Comparison of ENCODE assay signal across 29 cellular contexts in genomic region chr17:76469991-76470739, GRCh38. TPM values are rescaled to one million over a fixed set of nuclear protein-coding genes. Genes with fewer than 3 reads are reported as not detected.
"Had no signal": no experiment of that assay in that cellular context is flagged by ENCODE, and none has a peak within 500 bp of the region (broad histone marks: within the 10 kb centered on the region; RNA-seq: fewer than 3 reads in every experiment).

No MANE protein-coding gene starts in this region.

- DNase-seq: activated CD4-positive, alpha-beta memory T cell treated with anti-CD3 and anti-CD28 coated beads for 36 hours; activated CD4-positive, alpha-beta T cell treated with anti-CD3 and anti-CD28 coated beads for 4 hours; activated gamma-delta T cell treated with Interleukin-2 at 50 U/mL for 16 hours; activated naive CD8-positive, alpha-beta T cell treated with anti-CD3 and anti-CD28 coated beads for 36 hours; activated T-cell treated with anti-CD3 and anti-CD28 coated beads for 4 hours; amygdala; caudate nucleus; foreskin keratinocyte; glutamatergic neuron; hypothalamus; kidney; naive thymus-derived CD4-positive, alpha-beta T cell; sigmoid colon; stimulated activated CD4-positive, alpha-beta T cell treated with anti-CD3 and anti-CD28 coated beads, Interleukin-4, amount 100 ng/mL, for 24 hours; stimulated activated naive CD4-positive, alpha-beta T cell; SW 1271; thyroid gland had no signal

- H3K27me3 Mint-ChIP-seq: activated CD4-positive, alpha-beta memory T cell treated with anti-CD3 and anti-CD28 coated beads for 36 hours; activated naive CD8-positive, alpha-beta T cell treated with anti-CD3 and anti-CD28 coated beads for 36 hours; memory B cell had no signal

- H3K4me3 Mint-ChIP-seq: activated CD4-positive, alpha-beta memory T cell treated with anti-CD3 and anti-CD28 coated beads for 36 hours; activated naive CD8-positive, alpha-beta T cell treated with anti-CD3 and anti-CD28 coated beads for 36 hours; activated T-helper 1 cell treated with anti-CD3 and anti-CD28 coated beads, Interleukin-12 subunit alpha, Interleukin-12 subunit beta, Interleukin-2, Interleukin-4 antibody, amounts not matched to agents 30 ng/mL and 10 ng/mL and 1 ng/mL, durations not matched to agents 14 hours and 24 hours and 36 hours; memory B cell; naive thymus-derived CD4-positive, alpha-beta T cell; WTC11 had no signal

- H3K4me1 ChIP-seq: foreskin keratinocyte, parathyroid adenoma, sigmoid colon had no signal

- FAIRE-seq: colon, kidney, TTC549 had no signal

- H3K4me3 ChIP-seq: left lung, sigmoid colon, thyroid gland had no signal

- ATAC-seq: foreskin keratinocyte; left lung; naive thymus-derived CD4-positive, alpha-beta T cell; WTC11 had no signal

- H3K27ac ChIP-seq: foreskin keratinocyte, left lung, parathyroid adenoma, sigmoid colon, thyroid gland had no signal

- H3K27ac Mint-ChIP-seq: activated CD4-positive, alpha-beta memory T cell treated with anti-CD3 and anti-CD28 coated beads for 36 hours; activated naive CD8-positive, alpha-beta T cell treated with anti-CD3 and anti-CD28 coated beads for 36 hours; WTC11 had no signal

- H3K9me3 ChIP-seq: left lung, sigmoid colon, thyroid gland had no signal

- H3K36me3 Mint-ChIP-seq: activated naive CD8-positive, alpha-beta T cell treated with anti-CD3 and anti-CD28 coated beads for 36 hours had no signal

- H3K9me3 Mint-ChIP-seq: activated CD4-positive, alpha-beta memory T cell treated with anti-CD3 and anti-CD28 coated beads for 36 hours; activated naive CD8-positive, alpha-beta T cell treated with anti-CD3 and anti-CD28 coated beads for 36 hours; activated T-helper 1 cell treated with anti-CD3 and anti-CD28 coated beads, Interleukin-12 subunit alpha, Interleukin-12 subunit beta, Interleukin-2, Interleukin-4 antibody, amounts not matched to agents 30 ng/mL and 10 ng/mL and 1 ng/mL, durations not matched to agents 14 hours and 24 hours and 36 hours; memory B cell; naive thymus-derived CD4-positive, alpha-beta T cell; WTC11 had no signal

RNA-seq across cellular contexts. Expression of gene AANAT, which starts 2.8 kb away (rescaled TPM):
- total RNA-seq: activated CD4-positive, alpha-beta memory T cell treated with anti-CD3 and anti-CD28 coated beads for 36 hours; activated T-helper 1 cell treated with anti-CD3 and anti-CD28 coated beads, Interleukin-12 subunit alpha, Interleukin-12 subunit beta, Interleukin-2, Interleukin-4 antibody, amounts not matched to agents 30 ng/mL and 10 ng/mL and 1 ng/mL, durations not matched to agents 14 hours and 24 hours and 36 hours; epithelial cell of proximal tubule; fibroblast of lung; foreskin keratinocyte; kidney; left lung; mucosa of gallbladder; naive thymus-derived CD4-positive, alpha-beta T cell; sigmoid colon; T-helper 2 cell treated with Interferon-gamma antibody and Interleukin-4, amounts not matched to agents 100 ng/mL and 5 ng/mL, for 36 hours; urinary bladder had no signal
- polyA plus RNA-seq: fibroblast of lung; foreskin keratinocyte; naive thymus-derived CD4-positive, alpha-beta T cell; urinary bladder had no signal
